In genomic region chr20:5864873-5865582, GRCh38 we compare ENCODE assay signal across 13 cellular contexts. TPM values are rescaled to one million over a fixed set of nuclear protein-coding genes. Genes with fewer than 3 reads are reported as not detected.
DNase-seq lines count a peak whose midpoint lies in the region; ATAC-seq, FAIRE-seq and TF ChIP-seq lines count a peak whose summit lies in the region.
"Had no signal": no experiment of that assay in that cellular context is flagged by ENCODE, and none has a peak within 500 bp of the region (broad histone marks: within the 10 kb centered on the region; RNA-seq: fewer than 3 reads in every experiment).

No MANE protein-coding gene starts in this region.

- peaks cover 2% of the 10 kb centered on the region for H3K4me1 ChIP-seq in fibroblast of lung (ENCODE audit: control insufficient read depth, extremely low read depth, insufficient read depth, low read length)
- H3K4me1 ChIP-seq in small intestine (ENCODE audit: control insufficient read depth in 2 of 2, insufficient read depth in 1 of 2, low read depth in 1 of 2, low read length in 1 of 2), result no peaks in the 10 kb centered on the region

- H3K27me3 ChIP-seq in fibroblast of lung (ENCODE audit: control insufficient read depth, insufficient read depth, low read length) (no peaks in the 10 kb centered on the region), small intestine (ENCODE audit: control insufficient read depth in 2 of 2, insufficient read depth in 2 of 2, low read length in 2 of 2) (no peaks in the 10 kb centered on the region), WERI-Rb-1 (ENCODE audit: insufficient read depth, low read depth, severe bottlenecking) (no peaks in the 10 kb centered on the region)

- 41 to 57% (median 45%) methylated on average over 10 of the region's 10 CpGs for WGBS in small intestine, 3 donors

- no peaks in the 10 kb centered on the region for H4K20me1 ChIP-seq in fibroblast of lung (ENCODE audit: control insufficient read depth, extremely low read depth, insufficient read depth, low read length)

- H3K36me3 ChIP-seq in fibroblast of lung (ENCODE audit: control insufficient read depth, insufficient read depth, low read length), result no peaks in the 10 kb centered on the region
- H3K36me3 ChIP-seq in small intestine (ENCODE audit: control insufficient read depth in 2 of 2, insufficient read depth in 2 of 2, low read length in 2 of 2), result no peaks in the 10 kb centered on the region
- no peaks in the 10 kb centered on the region for H3K36me3 ChIP-seq in WERI-Rb-1

- H3K27ac ChIP-seq in fibroblast of lung (ENCODE audit: insufficient read depth, low read length) (no peak overlapping the region), small intestine (ENCODE audit: low read depth in 1 of 2, low read length in 1 of 2) (no peak overlapping the region), WERI-Rb-1 (no peak overlapping the region)

- H3K9me3 ChIP-seq in fibroblast of lung (ENCODE audit: control insufficient read depth, insufficient read depth, low read depth, low read length) (no peaks in the 10 kb centered on the region), small intestine (ENCODE audit: control insufficient read depth, low read depth) (peaks cover 2% of the 10 kb centered on the region), WERI-Rb-1 (ENCODE audit: severe bottlenecking) (no peaks in the 10 kb centered on the region)

- H3K4me3 ChIP-seq in fibroblast of lung (replicated peaks in 1 of 4; ENCODE audit: control extremely low read depth in 1 of 4, insufficient read depth in 1 of 4, low read depth in 3 of 4, low read length in 4 of 4) (no peak overlapping the region), small intestine (ENCODE audit: low read depth in 1 of 2, low read length in 2 of 2) (no peak overlapping the region), WERI-Rb-1 (ENCODE audit: low read depth, low read length) (no peak overlapping the region)

- no peak overlapping the region for H2AFZ ChIP-seq in fibroblast of lung (ENCODE audit: low read length)

- no peak overlapping the region for H3K9ac ChIP-seq in fibroblast of lung (ENCODE audit: insufficient read depth, low read length)

- no peaks in the 10 kb centered on the region for H3K79me2 ChIP-seq in fibroblast of lung (ENCODE audit: control insufficient read depth, insufficient read depth, low read length)

- DNase-seq in activated effector memory CD4-positive, alpha-beta T cell treated with anti-CD3 and anti-CD28 coated beads, Interleukin-2, amount 50 U/mL, for 16 hours, result peak; percentile 69
- DNase-seq in activated effector memory CD4-positive, alpha-beta T cell treated with Interleukin-2 at 50 U/mL for 16 hours, result no peak
- DNase-seq in fibroblast of lung (ENCODE audit: low read depth in 2 of 2), result peak; percentile 61 to 66
- DNase-seq in small intestine, result peak; percentile 20
- DNase-seq in WERI-Rb-1, result no peak
- DNase-seq in frontal cortex (ENCODE audit: low spot score in 2 of 2), result no peak
- DNase-seq: activated CD4-positive, alpha-beta T cell treated with anti-CD3 and anti-CD28 coated beads, Interleukin-2, amount 50 U/mL, for 48 hours; midbrain; NCI-H2227 treated with DMSO at 0.1 percent for 48 hours; SHP77; stimulated activated naive CD8-positive, alpha-beta T cell treated with anti-CD3 and anti-CD28 coated beads, Interleukin-15, amount 100 ng/mL, for 72 hours had no signal

- ATAC-seq in SK-N-SH treated with all-trans-retinoic acid at 6 μM for 48 hours, result peak; percentile 81
- ATAC-seq in HG02763 (IDR thresholded peaks at IDR 0.05; ENCODE audit: unreplicated experiment), result no peak
- ATAC-seq: stimulated activated naive CD8-positive, alpha-beta T cell treated with anti-CD3 and anti-CD28 coated beads, Interleukin-15, amount 100 ng/mL, for 72 hours had no signal

- FAIRE-seq in small intestine (lab: Jason Lieb, UNC) (no peak), frontal cortex (lab: Jason Lieb, UNC) (no peak)

- TF ChIP-seq CTCF in fibroblast of lung (conservative IDR thresholded peaks at IDR 0.05 in 1 of 2, IDR thresholded peaks at IDR 0.05 in 1 of 2; ENCODE audit: low read depth in 1 of 2, low read length in 2 of 2) (no peak), WERI-Rb-1 (IDR thresholded peaks at IDR 0.05; ENCODE audit: low read depth, low read length) (no peak)

- H3K4me2 ChIP-seq in fibroblast of lung (ENCODE audit: extremely low read depth, insufficient read depth, low read length), result no peak overlapping the region

TF ChIP-seq in SK-N-SH treated with all-trans-retinoic acid at 6 μM for 48 hours, 23 proteins besides CTCF, POLR2A, EP300 and RAD21:
- TF ChIP-seq SNAI2 (CRISPR knock-in tag; IDR thresholded peaks at IDR 0.05) (no peak), TSHZ2 (CRISPR knock-in tag; IDR thresholded peaks at IDR 0.05) (no peak), BACH2 (CRISPR knock-in tag; IDR thresholded peaks at IDR 0.05; ENCODE audit: borderline replicate concordance) (no peak), RARB (CRISPR knock-in tag; IDR thresholded peaks at IDR 0.05) (no peak), ZNF565 (CRISPR knock-in tag; conservative IDR thresholded peaks at IDR 0.05; ENCODE audit: low read depth) (no peak), CSDC2 (CRISPR knock-in tag; IDR thresholded peaks at IDR 0.05) (no peak), ZC3H10 (CRISPR knock-in tag; IDR thresholded peaks at IDR 0.05) (no peak), ZNF8 (CRISPR knock-in tag; IDR thresholded peaks at IDR 0.05) (no peak), ZFP3 (CRISPR knock-in tag; IDR thresholded peaks at IDR 0.05) (no peak), ZFP30 (CRISPR knock-in tag; IDR thresholded peaks at IDR 0.05) (no peak)
- TF ChIP-seq, protein P1, sequence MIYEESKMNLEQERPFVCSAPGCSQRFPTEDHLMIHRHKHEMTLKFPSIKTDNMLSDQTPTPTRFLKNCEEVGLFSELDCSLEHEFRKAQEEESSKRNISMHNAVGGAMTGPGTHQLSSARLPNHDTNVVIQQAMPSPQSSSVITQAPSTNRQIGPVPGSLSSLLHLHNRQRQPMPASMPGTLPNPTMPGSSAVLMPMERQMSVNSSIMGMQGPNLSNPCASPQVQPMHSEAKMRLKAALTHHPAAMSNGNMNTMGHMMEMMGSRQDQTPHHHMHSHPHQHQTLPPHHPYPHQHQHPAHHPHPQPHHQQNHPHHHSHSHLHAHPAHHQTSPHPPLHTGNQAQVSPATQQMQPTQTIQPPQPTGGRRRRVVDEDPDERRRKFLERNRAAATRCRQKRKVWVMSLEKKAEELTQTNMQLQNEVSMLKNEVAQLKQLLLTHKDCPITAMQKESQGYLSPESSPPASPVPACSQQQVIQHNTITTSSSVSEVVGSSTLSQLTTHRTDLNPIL (CRISPR knock-in tag; IDR thresholded peaks at IDR 0.05; ENCODE audit: low read depth), result no peak

RNA-seq across cellular contexts. Expression of gene CHGB, which starts 46.3 kb away (rescaled TPM):
- total RNA-seq in fibroblast of lung, result under 0.01 TPM in 1 of 2 replicates, not detected in the other
- 0.09 and 0.12 TPM in 2 replicates for polyA plus RNA-seq in fibroblast of lung
- not detected in 2 replicates for polyA plus RNA-seq in fibroblast of lung (2012)
- polyA minus RNA-seq in fibroblast of lung (ENCODE audit: low replicate concordance), result not detected in 2 replicates
- 10 to 100 TPM in 1 of 3 donors, 1 to 10 TPM in 2; 4.1 to 15.2 (median 5.1) TPM for polyA plus RNA-seq in small intestine
- total RNA-seq in frontal cortex, result 28.9 TPM

Comparison
In these comparisons a context has a peak if more than half of its experiments do, and no peak if none do; other contexts are left out.
1. DNase-seq: peak in activated effector memory CD4-positive, alpha-beta T cell treated with anti-CD3 and anti-CD28 coated beads, Interleukin-2, amount 50 U/mL, for 16 hours (single experiment), fibroblast of lung (2 of 2) and small intestine (single experiment); none in activated effector memory CD4-positive, alpha-beta T cell treated with Interleukin-2 at 50 U/mL for 16 hours (single experiment), WERI-Rb-1 (single experiment) and frontal cortex (0 of 2).
2. RNA of gene CHGB, which starts 46.3 kb away (total RNA-seq): 28.9 TPM in frontal cortex (single experiment); under 0.01 TPM in fibroblast of lung; every median in the first group is over 10 times any median in the second.